2 cellular contexts compared by ENCODE assay signal in the genomic region with DNA sequence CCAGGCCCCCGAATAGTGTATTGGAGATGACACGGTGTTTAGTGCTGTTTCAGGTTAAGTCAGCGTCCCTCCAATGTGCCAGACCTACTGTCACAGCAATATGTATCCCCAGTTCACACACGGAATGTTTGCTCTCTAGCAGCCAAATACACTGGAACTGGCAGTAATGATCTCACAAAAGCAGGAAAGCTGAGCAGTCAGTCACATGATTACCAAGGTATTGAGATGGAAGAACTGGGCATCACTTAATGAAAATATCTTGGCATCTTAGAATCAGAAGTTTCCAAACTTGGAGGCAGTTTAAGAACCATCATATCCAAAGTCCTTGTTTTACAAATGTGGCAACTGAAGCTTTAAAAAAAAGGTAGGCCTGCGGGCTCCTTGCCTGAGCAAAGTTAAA.
TF ChIP-seq lines count a peak whose summit lies in the region.

No MANE protein-coding gene starts in this region.

TF ChIP-seq in endothelial cell of umbilical vein, 7 proteins besides CTCF, POLR2A, EP300 and RAD21 (continued from another document):
- TF ChIP-seq FOS (IDR thresholded peaks at IDR 0.05; ENCODE audit: borderline replicate concordance, insufficient read depth, low read length): no peak
- no peak for TF ChIP-seq POLR2AphosphoS5 (IDR thresholded peaks at IDR 0.05; ENCODE audit: insufficient read depth, low read depth, low read length)
- no peak for TF ChIP-seq MYC (IDR thresholded peaks at IDR 0.05; ENCODE audit: low read depth, low read length)
- no peak for TF ChIP-seq JUN (IDR thresholded peaks at IDR 0.05; ENCODE audit: borderline replicate concordance, insufficient read depth, insufficient read length, low read depth)
- no peak for TF ChIP-seq EZH2 (IDR thresholded peaks at IDR 0.05; ENCODE audit: borderline replicate concordance, low read depth, low read length, severe bottlenecking)

TF ChIP-seq in WTC11, 78 proteins besides CTCF, POLR2A, EP300 and RAD21 (continued from another document):
- TF ChIP-seq, protein P1, sequence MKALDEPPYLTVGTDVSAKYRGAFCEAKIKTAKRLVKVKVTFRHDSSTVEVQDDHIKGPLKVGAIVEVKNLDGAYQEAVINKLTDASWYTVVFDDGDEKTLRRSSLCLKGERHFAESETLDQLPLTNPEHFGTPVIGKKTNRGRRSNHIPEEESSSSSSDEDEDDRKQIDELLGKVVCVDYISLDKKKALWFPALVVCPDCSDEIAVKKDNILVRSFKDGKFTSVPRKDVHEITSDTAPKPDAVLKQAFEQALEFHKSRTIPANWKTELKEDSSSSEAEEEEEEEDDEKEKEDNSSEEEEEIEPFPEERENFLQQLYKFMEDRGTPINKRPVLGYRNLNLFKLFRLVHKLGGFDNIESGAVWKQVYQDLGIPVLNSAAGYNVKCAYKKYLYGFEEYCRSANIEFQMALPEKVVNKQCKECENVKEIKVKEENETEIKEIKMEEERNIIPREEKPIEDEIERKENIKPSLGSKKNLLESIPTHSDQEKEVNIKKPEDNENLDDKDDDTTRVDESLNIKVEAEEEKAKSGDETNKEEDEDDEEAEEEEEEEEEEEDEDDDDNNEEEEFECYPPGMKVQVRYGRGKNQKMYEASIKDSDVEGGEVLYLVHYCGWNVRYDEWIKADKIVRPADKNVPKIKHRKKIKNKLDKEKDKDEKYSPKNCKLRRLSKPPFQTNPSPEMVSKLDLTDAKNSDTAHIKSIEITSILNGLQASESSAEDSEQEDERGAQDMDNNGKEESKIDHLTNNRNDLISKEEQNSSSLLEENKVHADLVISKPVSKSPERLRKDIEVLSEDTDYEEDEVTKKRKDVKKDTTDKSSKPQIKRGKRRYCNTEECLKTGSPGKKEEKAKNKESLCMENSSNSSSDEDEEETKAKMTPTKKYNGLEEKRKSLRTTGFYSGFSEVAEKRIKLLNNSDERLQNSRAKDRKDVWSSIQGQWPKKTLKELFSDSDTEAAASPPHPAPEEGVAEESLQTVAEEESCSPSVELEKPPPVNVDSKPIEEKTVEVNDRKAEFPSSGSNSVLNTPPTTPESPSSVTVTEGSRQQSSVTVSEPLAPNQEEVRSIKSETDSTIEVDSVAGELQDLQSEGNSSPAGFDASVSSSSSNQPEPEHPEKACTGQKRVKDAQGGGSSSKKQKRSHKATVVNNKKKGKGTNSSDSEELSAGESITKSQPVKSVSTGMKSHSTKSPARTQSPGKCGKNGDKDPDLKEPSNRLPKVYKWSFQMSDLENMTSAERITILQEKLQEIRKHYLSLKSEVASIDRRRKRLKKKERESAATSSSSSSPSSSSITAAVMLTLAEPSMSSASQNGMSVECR (CRISPR knock-in tag; IDR thresholded peaks at IDR 0.05; ENCODE audit: borderline replicate concordance): no peak
- TF ChIP-seq, protein P2, sequence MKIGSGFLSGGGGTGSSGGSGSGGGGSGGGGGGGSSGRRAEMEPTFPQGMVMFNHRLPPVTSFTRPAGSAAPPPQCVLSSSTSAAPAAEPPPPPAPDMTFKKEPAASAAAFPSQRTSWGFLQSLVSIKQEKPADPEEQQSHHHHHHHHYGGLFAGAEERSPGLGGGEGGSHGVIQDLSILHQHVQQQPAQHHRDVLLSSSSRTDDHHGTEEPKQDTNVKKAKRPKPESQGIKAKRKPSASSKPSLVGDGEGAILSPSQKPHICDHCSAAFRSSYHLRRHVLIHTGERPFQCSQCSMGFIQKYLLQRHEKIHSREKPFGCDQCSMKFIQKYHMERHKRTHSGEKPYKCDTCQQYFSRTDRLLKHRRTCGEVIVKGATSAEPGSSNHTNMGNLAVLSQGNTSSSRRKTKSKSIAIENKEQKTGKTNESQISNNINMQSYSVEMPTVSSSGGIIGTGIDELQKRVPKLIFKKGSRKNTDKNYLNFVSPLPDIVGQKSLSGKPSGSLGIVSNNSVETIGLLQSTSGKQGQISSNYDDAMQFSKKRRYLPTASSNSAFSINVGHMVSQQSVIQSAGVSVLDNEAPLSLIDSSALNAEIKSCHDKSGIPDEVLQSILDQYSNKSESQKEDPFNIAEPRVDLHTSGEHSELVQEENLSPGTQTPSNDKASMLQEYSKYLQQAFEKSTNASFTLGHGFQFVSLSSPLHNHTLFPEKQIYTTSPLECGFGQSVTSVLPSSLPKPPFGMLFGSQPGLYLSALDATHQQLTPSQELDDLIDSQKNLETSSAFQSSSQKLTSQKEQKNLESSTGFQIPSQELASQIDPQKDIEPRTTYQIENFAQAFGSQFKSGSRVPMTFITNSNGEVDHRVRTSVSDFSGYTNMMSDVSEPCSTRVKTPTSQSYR (CRISPR knock-in tag; IDR thresholded peaks at IDR 0.05): no peak
- TF ChIP-seq ZNF219 (CRISPR knock-in tag; IDR thresholded peaks at IDR 0.05; ENCODE audit: borderline replicate concordance) (no peak), FOXJ3 (CRISPR knock-in tag; IDR thresholded peaks at IDR 0.05; ENCODE audit: borderline replicate concordance) (no peak), EMX1 (CRISPR knock-in tag; IDR thresholded peaks at IDR 0.05) (no peak), ZNF263 (CRISPR knock-in tag; IDR thresholded peaks at IDR 0.05; ENCODE audit: low read depth) (no peak), IRF2 (CRISPR knock-in tag; IDR thresholded peaks at IDR 0.05; ENCODE audit: borderline replicate concordance, low read depth) (no peak), PRRX2 (CRISPR knock-in tag; IDR thresholded peaks at IDR 0.05) (no peak)
- TF ChIP-seq, protein P3, sequence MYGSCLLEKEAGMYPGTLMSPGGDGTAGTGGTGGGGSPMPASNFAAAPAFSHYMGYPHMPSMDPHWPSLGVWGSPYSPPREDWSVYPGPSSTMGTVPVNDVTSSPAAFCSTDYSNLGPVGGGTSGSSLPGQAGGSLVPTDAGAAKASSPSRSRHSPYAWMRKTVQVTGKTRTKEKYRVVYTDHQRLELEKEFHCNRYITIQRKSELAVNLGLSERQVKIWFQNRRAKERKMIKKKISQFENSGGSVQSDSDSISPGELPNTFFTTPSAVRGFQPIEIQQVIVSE (CRISPR knock-in tag; IDR thresholded peaks at IDR 0.05; ENCODE audit: borderline replicate concordance): no peak
- TF ChIP-seq, protein P4, sequence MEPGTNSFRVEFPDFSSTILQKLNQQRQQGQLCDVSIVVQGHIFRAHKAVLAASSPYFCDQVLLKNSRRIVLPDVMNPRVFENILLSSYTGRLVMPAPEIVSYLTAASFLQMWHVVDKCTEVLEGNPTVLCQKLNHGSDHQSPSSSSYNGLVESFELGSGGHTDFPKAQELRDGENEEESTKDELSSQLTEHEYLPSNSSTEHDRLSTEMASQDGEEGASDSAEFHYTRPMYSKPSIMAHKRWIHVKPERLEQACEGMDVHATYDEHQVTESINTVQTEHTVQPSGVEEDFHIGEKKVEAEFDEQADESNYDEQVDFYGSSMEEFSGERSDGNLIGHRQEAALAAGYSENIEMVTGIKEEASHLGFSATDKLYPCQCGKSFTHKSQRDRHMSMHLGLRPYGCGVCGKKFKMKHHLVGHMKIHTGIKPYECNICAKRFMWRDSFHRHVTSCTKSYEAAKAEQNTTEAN (CRISPR knock-in tag; IDR thresholded peaks at IDR 0.05): no peak
- TF ChIP-seq, protein P5, sequence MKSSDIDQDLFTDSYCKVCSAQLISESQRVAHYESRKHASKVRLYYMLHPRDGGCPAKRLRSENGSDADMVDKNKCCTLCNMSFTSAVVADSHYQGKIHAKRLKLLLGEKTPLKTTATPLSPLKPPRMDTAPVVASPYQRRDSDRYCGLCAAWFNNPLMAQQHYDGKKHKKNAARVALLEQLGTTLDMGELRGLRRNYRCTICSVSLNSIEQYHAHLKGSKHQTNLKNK (CRISPR knock-in tag; IDR thresholded peaks at IDR 0.05): no peak
- TF ChIP-seq, protein P6, sequence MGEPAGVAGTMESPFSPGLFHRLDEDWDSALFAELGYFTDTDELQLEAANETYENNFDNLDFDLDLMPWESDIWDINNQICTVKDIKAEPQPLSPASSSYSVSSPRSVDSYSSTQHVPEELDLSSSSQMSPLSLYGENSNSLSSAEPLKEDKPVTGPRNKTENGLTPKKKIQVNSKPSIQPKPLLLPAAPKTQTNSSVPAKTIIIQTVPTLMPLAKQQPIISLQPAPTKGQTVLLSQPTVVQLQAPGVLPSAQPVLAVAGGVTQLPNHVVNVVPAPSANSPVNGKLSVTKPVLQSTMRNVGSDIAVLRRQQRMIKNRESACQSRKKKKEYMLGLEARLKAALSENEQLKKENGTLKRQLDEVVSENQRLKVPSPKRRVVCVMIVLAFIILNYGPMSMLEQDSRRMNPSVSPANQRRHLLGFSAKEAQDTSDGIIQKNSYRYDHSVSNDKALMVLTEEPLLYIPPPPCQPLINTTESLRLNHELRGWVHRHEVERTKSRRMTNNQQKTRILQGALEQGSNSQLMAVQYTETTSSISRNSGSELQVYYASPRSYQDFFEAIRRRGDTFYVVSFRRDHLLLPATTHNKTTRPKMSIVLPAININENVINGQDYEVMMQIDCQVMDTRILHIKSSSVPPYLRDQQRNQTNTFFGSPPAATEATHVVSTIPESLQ (CRISPR knock-in tag; IDR thresholded peaks at IDR 0.05): no peak
